In the genomic region with DNA sequence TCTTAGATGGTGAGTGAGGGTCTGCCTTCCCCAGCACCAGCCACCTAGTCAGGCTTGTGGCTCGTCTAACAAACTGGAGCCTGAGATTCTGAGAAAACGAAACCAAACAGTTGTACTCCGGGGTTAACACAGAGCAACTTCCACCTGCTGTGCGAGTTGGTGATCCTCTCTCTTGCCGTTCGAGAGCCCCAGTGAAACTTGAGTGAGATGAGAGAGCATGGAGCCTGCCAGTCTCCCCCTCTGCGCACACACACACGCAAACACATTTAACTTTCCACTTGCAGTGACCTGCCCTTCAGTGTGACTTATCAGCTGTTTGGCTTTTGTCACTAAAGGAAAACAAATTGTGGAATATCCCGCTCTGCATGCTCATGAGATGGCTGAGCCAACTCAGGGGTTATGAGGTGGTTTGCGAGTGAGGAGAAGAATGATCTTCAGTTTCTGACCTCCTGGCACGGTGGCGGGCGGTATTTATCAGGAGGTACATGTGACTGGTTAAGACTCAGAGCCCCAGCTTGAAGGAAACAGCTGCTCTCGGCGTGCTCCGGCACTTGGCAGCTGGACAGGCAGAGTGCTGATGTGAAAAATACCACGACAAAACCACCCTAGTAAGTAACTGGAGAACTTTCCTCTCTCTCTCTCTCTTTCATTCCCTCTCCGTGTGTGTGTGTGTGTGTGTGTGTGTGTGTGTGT, we compare ENCODE assay signal across 1 cellular context.
TF ChIP-seq lines count a peak whose summit lies in the region.

Gene RASGRP3 (plus strand): TSS at position 550 of the 693 bp plus-strand sequence. CDS start 38,488 bp downstream, outside the sequence.

TF ChIP-seq in WTC11, 78 proteins besides CTCF, POLR2A, EP300 and RAD21 (continued from another document):
- TF ChIP-seq ARID4B (CRISPR knock-in tag; IDR thresholded peaks at IDR 0.05; ENCODE audit: borderline replicate concordance) (no peak), MYBL2 (CRISPR knock-in tag; IDR thresholded peaks at IDR 0.05) (no peak), SMAD4 (CRISPR knock-in tag; IDR thresholded peaks at IDR 0.05) (no peak)
- TF ChIP-seq, protein P1, sequence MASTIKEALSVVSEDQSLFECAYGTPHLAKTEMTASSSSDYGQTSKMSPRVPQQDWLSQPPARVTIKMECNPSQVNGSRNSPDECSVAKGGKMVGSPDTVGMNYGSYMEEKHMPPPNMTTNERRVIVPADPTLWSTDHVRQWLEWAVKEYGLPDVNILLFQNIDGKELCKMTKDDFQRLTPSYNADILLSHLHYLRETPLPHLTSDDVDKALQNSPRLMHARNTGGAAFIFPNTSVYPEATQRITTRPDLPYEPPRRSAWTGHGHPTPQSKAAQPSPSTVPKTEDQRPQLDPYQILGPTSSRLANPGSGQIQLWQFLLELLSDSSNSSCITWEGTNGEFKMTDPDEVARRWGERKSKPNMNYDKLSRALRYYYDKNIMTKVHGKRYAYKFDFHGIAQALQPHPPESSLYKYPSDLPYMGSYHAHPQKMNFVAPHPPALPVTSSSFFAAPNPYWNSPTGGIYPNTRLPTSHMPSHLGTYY (CRISPR knock-in tag; IDR thresholded peaks at IDR 0.05): no peak
